Comparison of ENCODE assay signal across 1 cellular context in the genomic region with DNA sequence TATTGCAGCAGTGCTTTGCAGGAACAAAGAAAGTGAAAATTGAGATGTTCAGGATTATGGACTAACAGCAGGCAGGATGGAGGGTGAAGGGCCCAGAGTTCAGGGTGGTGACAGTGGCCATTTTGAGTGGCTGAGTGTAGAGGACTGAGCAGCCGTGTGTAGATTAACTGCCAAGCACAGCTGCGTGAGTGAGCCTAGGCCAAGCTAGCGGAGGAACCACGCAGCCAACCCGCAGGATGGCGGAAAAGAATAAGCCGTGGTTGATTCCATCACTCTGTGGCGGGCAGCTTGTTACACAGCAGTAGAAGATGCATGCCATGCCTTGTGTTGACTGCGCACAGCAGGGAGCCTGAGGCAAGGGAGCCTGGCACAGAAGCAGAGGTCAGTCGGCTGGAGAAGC.
TF ChIP-seq lines count a peak whose summit lies in the region.

No MANE protein-coding gene starts in this region.

TF ChIP-seq in IMR-90, 13 proteins besides CTCF, POLR2A, EP300 and RAD21:
- TF ChIP-seq CEBPB (IDR thresholded peaks at IDR 0.05; ENCODE audit: low read depth, low read length), result no peak
- TF ChIP-seq CHD1 (IDR thresholded peaks at IDR 0.05; ENCODE audit: low read depth, low read length), result no peak
- TF ChIP-seq FOS (IDR thresholded peaks at IDR 0.05; ENCODE audit: low read depth, low read length), result no peak
- TF ChIP-seq BHLHE40 (IDR thresholded peaks at IDR 0.05; ENCODE audit: low read depth, low read length), result no peak
- TF ChIP-seq, protein P1, sequence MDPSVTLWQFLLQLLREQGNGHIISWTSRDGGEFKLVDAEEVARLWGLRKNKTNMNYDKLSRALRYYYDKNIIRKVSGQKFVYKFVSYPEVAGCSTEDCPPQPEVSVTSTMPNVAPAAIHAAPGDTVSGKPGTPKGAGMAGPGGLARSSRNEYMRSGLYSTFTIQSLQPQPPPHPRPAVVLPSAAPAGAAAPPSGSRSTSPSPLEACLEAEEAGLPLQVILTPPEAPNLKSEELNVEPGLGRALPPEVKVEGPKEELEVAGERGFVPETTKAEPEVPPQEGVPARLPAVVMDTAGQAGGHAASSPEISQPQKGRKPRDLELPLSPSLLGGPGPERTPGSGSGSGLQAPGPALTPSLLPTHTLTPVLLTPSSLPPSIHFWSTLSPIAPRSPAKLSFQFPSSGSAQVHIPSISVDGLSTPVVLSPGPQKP (IDR thresholded peaks at IDR 0.05; ENCODE audit: borderline replicate concordance, low read depth, low read length), result no peak
